Comparison of ENCODE assay signal across 28 cellular contexts in the genomic region with DNA sequence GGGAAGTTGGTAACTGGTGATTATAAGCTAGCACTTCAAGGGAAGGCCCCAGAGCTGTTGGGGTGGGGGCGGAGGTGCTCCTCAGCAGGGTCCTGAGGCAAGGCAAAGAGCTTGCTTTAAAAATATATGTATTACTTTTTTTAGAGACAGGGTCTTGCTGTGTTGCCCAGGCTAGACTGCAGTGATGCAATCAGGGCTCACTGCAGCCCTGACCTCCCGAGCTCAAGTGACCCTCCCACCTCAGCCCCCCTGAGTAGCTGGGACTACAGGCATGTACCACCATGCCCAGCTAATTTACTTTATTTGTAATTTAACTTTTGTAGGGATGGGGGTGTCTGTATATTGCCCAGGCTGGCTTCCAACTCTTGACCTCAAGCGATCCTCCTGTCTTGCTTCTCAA.
DNase-seq lines count a peak whose midpoint lies in the region; ATAC-seq, FAIRE-seq and TF ChIP-seq lines count a peak whose summit lies in the region.
"Had no signal": no experiment of that assay in that cellular context is flagged by ENCODE, and none has a peak within 500 bp of the region (broad histone marks: within the 10 kb centered on the region; RNA-seq: fewer than 3 reads in every experiment).

No MANE protein-coding gene starts in this region.

- H3K4me2 ChIP-seq in BLaER1 (peak overlapping the region; percentile 66), DND-41 (ENCODE audit: insufficient read depth, low read length) (no peak overlapping the region)

- H3K9me3 ChIP-seq in BLaER1 (no peaks in the 10 kb centered on the region), DND-41 (ENCODE audit: insufficient read depth, low read length, severe bottlenecking) (no peaks in the 10 kb centered on the region), kidney (ENCODE audit: control insufficient read depth in 1 of 2, low read length in 2 of 2) (no peaks in the 10 kb centered on the region), right atrium auricular region (no peaks in the 10 kb centered on the region)

- H3K4me1 Mint-ChIP-seq in WTC11 (peaks cover 53% of the 10 kb centered on the region), nephron progenitor cell (peaks cover 8% of the 10 kb centered on the region)
- H3K4me1 Mint-ChIP-seq: CD4-positive, alpha-beta memory T cell had no signal

- no peak for FAIRE-seq in kidney (lab: Jason Lieb, UNC)
- FAIRE-seq: A204.1 had no signal

- peak overlapping the region; percentile 48; the same call in 1 of the 2 replicates for H3K9ac ChIP-seq in BLaER1
- H3K9ac ChIP-seq in DND-41 (ENCODE audit: low read depth, low read length): peak overlapping the region; percentile 40
- no peak overlapping the region for H3K9ac ChIP-seq in kidney (ENCODE audit: low read length in 2 of 2)

- H3K27ac Mint-ChIP-seq in WTC11: no peak overlapping the region
- H3K27ac Mint-ChIP-seq in nephron progenitor cell: peak overlapping the region; percentile 50
- H3K27ac Mint-ChIP-seq: CD4-positive, alpha-beta memory T cell had no signal

- no peak overlapping the region for H3K4me3 Mint-ChIP-seq in WTC11
- H3K4me3 Mint-ChIP-seq in nephron progenitor cell: no peak overlapping the region
- H3K4me3 Mint-ChIP-seq: CD4-positive, alpha-beta memory T cell; IgD-negative memory B cell had no signal

- H3K4me3 ChIP-seq in BLaER1 (no peak overlapping the region), DND-41 (ENCODE audit: low read depth in 1 of 2, low read length in 2 of 2) (no peak overlapping the region), kidney (ENCODE audit: low read length in 2 of 2) (no peak overlapping the region), right atrium auricular region (no peak overlapping the region)

- POLR2A ChIA-PET in WTC11 (lab: Charles Lee): no interaction called here

- H3K9me3 Mint-ChIP-seq in WTC11 (peaks cover 5% of the 10 kb centered on the region; the same call in 1 of the 2 replicates), nephron progenitor cell (peaks cover 9% of the 10 kb centered on the region)
- H3K9me3 Mint-ChIP-seq: CD4-positive, alpha-beta memory T cell had no signal

- DNase-seq in DND-41 (peak; percentile 41), WTC11 (ENCODE audit: low spot score) (no peak), nephron progenitor cell (no peak), kidney (no peak), right atrium auricular region (ENCODE audit: low spot score) (no peak), NCI-H82 (lab: John Stamatoyannopoulos, UW) (no peak), NCI-H2196 treated with DMSO at 0.1 percent for 48 hours (lab: John Stamatoyannopoulos, UW; ENCODE audit: unreplicated experiment) (no peak)
- DNase-seq: C1 segment of cervical spinal cord; CD4-positive, alpha-beta memory T cell; COR-L47; EL; GDM1; GOT3; HCEC 1CT; Karpas-422; NCI-H1092 treated with DMSO at 0.1 percent for 48 hours; NCI-H1436; NCI-H187; NCI-H2081 treated with DMSO at 0.1 percent for 48 hours; NCI-H2171; NCI-H524; NCI-H748 treated with DMSO at 0.1 percent for 48 hours; NK-92 treated with Interleukin-12 subunit alpha and Interleukin-12 subunit beta, amount 100 ng/mL, for 24 hours; SHP77 treated with DMSO at 0.1 percent for 48 hours had no signal

- H3K79me2 ChIP-seq in DND-41 (ENCODE audit: insufficient read depth, low read length): no peaks in the 10 kb centered on the region

- no peaks in the 10 kb centered on the region for H3K36me3 Mint-ChIP-seq in WTC11
- no peaks in the 10 kb centered on the region for H3K36me3 Mint-ChIP-seq in nephron progenitor cell (ENCODE audit: low read depth)
- H3K36me3 Mint-ChIP-seq: CD4-positive, alpha-beta memory T cell; IgD-negative memory B cell had no signal

- H3K27me3 ChIP-seq in BLaER1: no peaks in the 10 kb centered on the region
- no peaks in the 10 kb centered on the region for H3K27me3 ChIP-seq in DND-41 (ENCODE audit: insufficient read depth, low read length, poor library complexity)
- no peaks in the 10 kb centered on the region for H3K27me3 ChIP-seq in right atrium auricular region

- CTCF ChIA-PET in WTC11 (lab: Charles Lee): interaction anchor here (0.6 to 0.7 kb wide), 3 partner anchors 8 to 57 kb away, joined by 3 read pairs; no protein-coding TSS in a partner anchor

- H4K20me1 ChIP-seq in BLaER1 (no peaks in the 10 kb centered on the region), DND-41 (ENCODE audit: insufficient read depth, low read length) (no peaks in the 10 kb centered on the region)

- 0 out of 2 replicates have a peak, but pooled peaks cover 3% of the 10 kb centered on the region for H3K27me3 Mint-ChIP-seq in WTC11 (ENCODE audit: low read depth)
- H3K27me3 Mint-ChIP-seq in nephron progenitor cell (ENCODE audit: low read depth, poor library complexity): peaks cover 13% of the 10 kb centered on the region
- H3K27me3 Mint-ChIP-seq: CD4-positive, alpha-beta memory T cell had no signal

- ATAC-seq in DND-41 (ENCODE audit: insufficient read depth, low read depth): no peak
- ATAC-seq in WTC11: no peak

- TF ChIP-seq CTCF in DND-41 (IDR thresholded peaks at IDR 0.05; ENCODE audit: borderline replicate concordance, extremely low read depth, low read length, poor library complexity, severe bottlenecking): no peak
- no peak for TF ChIP-seq CTCF in WTC11 (IDR thresholded peaks at IDR 0.05)
- TF ChIP-seq CTCF in nephron progenitor cell (IDR thresholded peaks at IDR 0.05): no peak
- no peak for TF ChIP-seq CTCF in kidney (IDR thresholded peaks at IDR 0.05; ENCODE audit: borderline replicate concordance, extremely low read depth, insufficient read depth)
- TF ChIP-seq CTCF in right atrium auricular region (IDR thresholded peaks at IDR 0.05): no peak

- H3K4me1 ChIP-seq in BLaER1 (peaks cover 87% of the 10 kb centered on the region), DND-41 (ENCODE audit: insufficient read depth, low read length) (peaks cover 60% of the 10 kb centered on the region), kidney (ENCODE audit: control insufficient read depth in 1 of 2, insufficient read depth in 1 of 2, low read depth in 1 of 2, low read length in 2 of 2) (peaks cover 0 to 3% of the 10 kb centered on the region in 2 donors), right atrium auricular region (no peaks in the 10 kb centered on the region)

- H3K27ac ChIP-seq in BLaER1 (peak overlapping the region; percentile 78), DND-41 (ENCODE audit: low read length) (peak overlapping the region; percentile 86), kidney (ENCODE audit: low read depth in 2 of 2, low read length in 2 of 2) (no peak overlapping the region), right atrium auricular region (no peak overlapping the region)
- H3K27ac ChIP-seq: RWPE1 had no signal

- H3K36me3 ChIP-seq in BLaER1 (no peaks in the 10 kb centered on the region), DND-41 (ENCODE audit: insufficient read depth, low read length) (no peaks in the 10 kb centered on the region), kidney (ENCODE audit: control insufficient read depth in 1 of 2, insufficient read depth in 2 of 2, low read length in 2 of 2) (no peaks in the 10 kb centered on the region), right atrium auricular region (no peaks in the 10 kb centered on the region)

- intact Hi-C loops in kidney (cut with DNase I): no loop called here

- H2AFZ ChIP-seq in DND-41 (ENCODE audit: low read depth, low read length): peak overlapping the region; percentile 17; the same call in 1 of the 2 replicates

TF ChIP-seq in WTC11, 78 proteins besides CTCF, POLR2A, EP300 and RAD21 (continues in another document):
- TF ChIP-seq SOX15 (CRISPR knock-in tag; IDR thresholded peaks at IDR 0.05) (no peak), ZNF532 (CRISPR knock-in tag; IDR thresholded peaks at IDR 0.05; ENCODE audit: borderline replicate concordance) (no peak), ZNF121 (CRISPR knock-in tag; IDR thresholded peaks at IDR 0.05) (peak; percentile 73; the same call in 1 of the 2 replicates)

Comparison
In these comparisons a context has a peak if more than half of its experiments do, and no peak if none do; other contexts are left out.
1. H3K27ac ChIP-seq: peak in BLaER1 (single experiment) and DND-41 (single experiment); none in kidney (0 of 2) and right atrium auricular region (0 of 2).
2. H3K9ac ChIP-seq: peak in BLaER1 (single experiment) and DND-41 (single experiment); none in kidney (0 of 2).